ENCODE assay signal across 23 cellular contexts in the genomic region with DNA sequence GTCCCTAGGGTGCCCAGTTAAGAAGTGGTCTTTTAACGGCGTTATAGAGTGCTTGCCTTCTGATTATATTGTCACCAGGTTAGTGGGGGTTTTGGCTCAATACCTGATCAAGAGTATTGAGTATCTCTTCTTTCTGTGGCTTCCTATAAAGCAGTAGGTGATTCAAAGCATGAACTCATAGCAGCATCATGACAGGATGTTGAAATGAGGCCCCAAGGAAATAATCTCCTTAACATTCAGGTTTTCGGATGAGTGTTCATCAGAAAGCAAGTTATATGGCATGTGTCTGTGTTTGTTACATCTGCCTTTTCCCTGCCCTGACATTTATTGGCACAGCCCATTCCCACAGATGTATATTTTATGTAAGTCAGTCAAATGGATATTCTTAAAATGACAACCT.
"Had no signal": no experiment of that assay in that cellular context is flagged by ENCODE, and none has a peak within 500 bp of the region (broad histone marks: within the 10 kb centered on the region; RNA-seq: fewer than 3 reads in every experiment).

No MANE protein-coding gene starts in this region.

- DNase-seq: cortex of kidney; dorsolateral prefrontal cortex; effector CD8-positive, alpha-beta T cell; head of caudate nucleus; kidney; left cardiac atrium; left ventricle myocardium inferior; lower lobe of right lung; mesenchymal stem cell; midbrain; nucleus accumbens; ovary; right cardiac atrium; small intestine; stimulated activated CD4-positive, alpha-beta T cell treated with anti-CD3 and anti-CD28 coated beads, Interleukin-12 subunit alpha, Interleukin-12 subunit beta, amount 100 ng/mL, for 4 hours; stimulated activated naive CD4-positive, alpha-beta T cell treated with Interleukin-2 at 50 U/mL for 16 hours; tibial artery; upper lobe of left lung; uterus had no signal

- H3K27ac Mint-ChIP-seq: natural killer cell treated with Interleukin-12 subunit alpha and Interleukin-12 subunit beta and Interleukin-15 and Interleukin-18, amount 100 ng/mL, for 72 hours; neural progenitor cell had no signal

- H3K4me3 ChIP-seq: dorsolateral prefrontal cortex, esophagus muscularis mucosa, hepatocyte, left ventricle myocardium inferior, lower lobe of right lung, neural progenitor cell, ovary, tibial artery, upper lobe of left lung, uterus had no signal

- H3K36me3 Mint-ChIP-seq: natural killer cell treated with Interleukin-12 subunit alpha and Interleukin-12 subunit beta and Interleukin-15 and Interleukin-18, amount 100 ng/mL, for 72 hours; neural progenitor cell had no signal

- ATAC-seq: left cardiac atrium; lower lobe of right lung; natural killer cell treated with Interleukin-12 subunit alpha and Interleukin-12 subunit beta and Interleukin-15 and Interleukin-18, amount 100 ng/mL, for 72 hours; right cardiac atrium had no signal

- H3K27me3 Mint-ChIP-seq: natural killer cell treated with Interleukin-12 subunit alpha and Interleukin-12 subunit beta and Interleukin-15 and Interleukin-18, amount 100 ng/mL, for 72 hours had no signal

- H3K4me3 Mint-ChIP-seq: natural killer cell treated with Interleukin-12 subunit alpha and Interleukin-12 subunit beta and Interleukin-15 and Interleukin-18, amount 100 ng/mL, for 72 hours; neural progenitor cell had no signal

- FAIRE-seq: small intestine had no signal

- H3K9me3 Mint-ChIP-seq: natural killer cell treated with Interleukin-12 subunit alpha and Interleukin-12 subunit beta and Interleukin-15 and Interleukin-18, amount 100 ng/mL, for 72 hours had no signal
